ENCODE assay signal across 9 cellular contexts in genomic region chr4:54225671-54226398, GRCh38.
DNase-seq lines count a peak whose midpoint lies in the region; ATAC-seq and TF ChIP-seq lines count a peak whose summit lies in the region.
"Had no signal": no experiment of that assay in that cellular context is flagged by ENCODE, and none has a peak within 500 bp of the region (broad histone marks: within the 10 kb centered on the region; RNA-seq: fewer than 3 reads in every experiment).

No MANE protein-coding gene starts in this region.

- no peaks in the 10 kb centered on the region for H3K36me3 Mint-ChIP-seq in stimulated activated naive B cell treated with anti-CD40 and anti-IgM and Interleukin-4, amounts not matched to agents 10 μg/mL and 1 μg/mL and 100 μg/mL, for 72 hours

- TF ChIP-seq CTCF in astrocyte of the cerebellum (IDR thresholded peaks at IDR 0.05; ENCODE audit: low read depth, low read length, missing control alignments): no peak

- H3K4me3 Mint-ChIP-seq in stimulated activated naive B cell treated with anti-CD40 and anti-IgM and Interleukin-4, amounts not matched to agents 10 μg/mL and 1 μg/mL and 100 μg/mL, for 72 hours: peak overlapping the region; percentile 80 to 81

- H3K27me3 Mint-ChIP-seq in stimulated activated naive B cell treated with anti-CD40 and anti-IgM and Interleukin-4, amounts not matched to agents 10 μg/mL and 1 μg/mL and 100 μg/mL, for 72 hours: peaks cover 71 to 94% of the 10 kb centered on the region in 2 donors

- H3K9ac ChIP-seq in HUES48 (ENCODE audit: low read depth, low read length): no peak overlapping the region

- peaks cover 100% of the 10 kb centered on the region for H3K27me3 ChIP-seq in HUES48 (ENCODE audit: control insufficient read depth, insufficient read depth, low read length)

- in situ Hi-C loops in astrocyte of the cerebellum (cut with HindIII; ENCODE audit: low sequenced_read_pairs): no loop called here

- no peak overlapping the region for H3K27ac ChIP-seq in HUES48 (ENCODE audit: low read depth, low read length)

- DNase-seq in astrocyte of the cerebellum (ENCODE audit: low read depth) (no peak), iPS-NIHi11 (ENCODE audit: low spot score) (peak; percentile 38), kidney glomerular epithelial cell (lab: John Stamatoyannopoulos, UW) (no peak), NCI-H526 (lab: John Stamatoyannopoulos, UW) (no peak), inferior parietal cortex (ENCODE audit: extremely low spot score) (no peak), NOMO-1 (lab: John Stamatoyannopoulos, UW; ENCODE audit: unreplicated experiment in 2 of 2) (no peak)
- DNase-seq in stimulated activated naive B cell treated with anti-CD40 and anti-IgM and Interleukin-4, amounts not matched to agents 10 μg/mL and 1 μg/mL and 100 μg/mL, for 72 hours: no peak
- DNase-seq: NCI-H1436 had no signal

- no peaks in the 10 kb centered on the region for H3K9me3 Mint-ChIP-seq in stimulated activated naive B cell treated with anti-CD40 and anti-IgM and Interleukin-4, amounts not matched to agents 10 μg/mL and 1 μg/mL and 100 μg/mL, for 72 hours

- peaks cover 39% of the 10 kb centered on the region for H3K4me1 ChIP-seq in HUES48 (ENCODE audit: control insufficient read depth, insufficient read depth, low read length)

- H3K9me3 ChIP-seq in HUES48 (ENCODE audit: control insufficient read depth, insufficient read depth, low read length): no peaks in the 10 kb centered on the region

- H3K4me3 ChIP-seq in HUES48 (ENCODE audit: low read depth, low read length): peak overlapping the region; percentile 64
- H3K4me3 ChIP-seq in astrocyte of the cerebellum (ENCODE audit: low read depth, low read length): peak overlapping the region; percentile 69

- H3K27ac Mint-ChIP-seq in stimulated activated naive B cell treated with anti-CD40 and anti-IgM and Interleukin-4, amounts not matched to agents 10 μg/mL and 1 μg/mL and 100 μg/mL, for 72 hours: peak overlapping the region; percentile 49

- H3K36me3 ChIP-seq in HUES48 (ENCODE audit: control insufficient read depth, insufficient read depth, low read length): no peaks in the 10 kb centered on the region

- H3K4me1 Mint-ChIP-seq in stimulated activated naive B cell treated with anti-CD40 and anti-IgM and Interleukin-4, amounts not matched to agents 10 μg/mL and 1 μg/mL and 100 μg/mL, for 72 hours: peaks cover 19 to 54% of the 10 kb centered on the region in 2 donors

- ATAC-seq in stimulated activated naive B cell treated with anti-CD40 and anti-IgM and Interleukin-4, amounts not matched to agents 10 μg/mL and 1 μg/mL and 100 μg/mL, for 72 hours (replicated peaks): no peak
